17 cellular contexts compared by ENCODE assay signal in the genomic region with DNA sequence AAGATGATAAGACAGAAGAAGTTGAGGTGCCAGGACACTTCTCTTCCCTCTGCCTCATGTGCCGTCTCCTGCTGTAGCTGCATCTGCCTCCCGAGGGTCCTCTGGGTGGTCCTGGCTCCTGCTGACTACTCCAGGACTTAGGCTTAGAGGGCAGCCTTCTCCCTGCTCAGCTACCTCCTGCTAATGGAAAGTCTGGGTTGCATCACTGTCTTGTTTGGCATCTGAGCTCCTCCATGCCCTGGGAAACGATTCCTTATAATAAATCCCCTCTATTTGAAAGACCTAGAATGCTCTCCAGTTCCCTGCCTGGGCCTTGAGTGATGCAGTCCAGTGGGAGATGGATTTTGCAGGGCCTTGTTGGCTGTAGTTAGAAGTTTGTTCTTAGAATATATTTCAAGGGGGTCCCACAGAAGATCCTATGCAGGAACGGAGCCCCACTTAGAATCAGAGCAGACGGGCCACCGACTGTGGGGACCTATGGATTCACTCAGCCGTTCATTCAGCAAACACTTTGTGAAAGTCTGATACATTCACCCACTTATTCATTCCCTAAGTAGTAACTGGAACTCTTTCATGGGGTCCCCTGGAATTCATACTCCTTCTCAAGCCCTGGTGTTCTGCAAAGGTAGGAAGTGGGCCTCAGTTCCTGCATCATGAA.
A peak's percentile ranks its signal among the peaks of the same experiment; 100 is the strongest.
DNase-seq lines count a peak whose midpoint lies in the region; ATAC-seq and TF ChIP-seq lines count a peak whose summit lies in the region.
"Had no signal": no experiment of that assay in that cellular context is flagged by ENCODE, and none has a peak within 500 bp of the region (broad histone marks: within the 10 kb centered on the region; RNA-seq: fewer than 3 reads in every experiment).

No MANE protein-coding gene starts in this region.

- no peaks in the 10 kb centered on the region for H4K20me1 ChIP-seq in BLaER1 treated with 17β-estradiol and CSF1 and Interleukin-3, amounts not matched to agents 10 nM and 100 nM
- H4K20me1 ChIP-seq in osteoblast (ENCODE audit: insufficient read depth, low read length), result no peaks in the 10 kb centered on the region

- ATAC-seq in HG03135 (IDR thresholded peaks at IDR 0.05; ENCODE audit: unreplicated experiment), result no peak
- ATAC-seq: HepG2 had no signal

- H3K36me3 Mint-ChIP-seq in activated T-cell treated with anti-CD3 and anti-CD28 coated beads, Interleukin-2, amount 50 U/mL, for 24 hours (ENCODE audit: low read depth), result no peaks in the 10 kb centered on the region
- H3K36me3 Mint-ChIP-seq: CD4-positive, alpha-beta memory T cell had no signal

- no peaks in the 10 kb centered on the region for H3K27me3 Mint-ChIP-seq in activated T-cell treated with anti-CD3 and anti-CD28 coated beads, Interleukin-2, amount 50 U/mL, for 24 hours
- H3K27me3 Mint-ChIP-seq: IgD-negative memory B cell had no signal

- peak overlapping the region in 1 of 11 experiments; percentile 27; a peak in 1 of 22 replicates for H3K9ac ChIP-seq in BLaER1 treated with 17β-estradiol and CSF1 and Interleukin-3, amounts not matched to agents 10 nM and 100 nM

- H2AFZ ChIP-seq in osteoblast (ENCODE audit: low read length), result no peak overlapping the region
- H2AFZ ChIP-seq: GM23338 had no signal

- H3K4me3 Mint-ChIP-seq in activated T-cell treated with anti-CD3 and anti-CD28 coated beads, Interleukin-2, amount 50 U/mL, for 24 hours, result no peak overlapping the region
- H3K4me3 Mint-ChIP-seq: CD4-positive, alpha-beta memory T cell; GM23338; IgD-negative memory B cell had no signal

- no peaks in the 10 kb centered on the region for H3K4me1 Mint-ChIP-seq in activated T-cell treated with anti-CD3 and anti-CD28 coated beads, Interleukin-2, amount 50 U/mL, for 24 hours (ENCODE audit: low read depth)
- H3K4me1 Mint-ChIP-seq: GM23338, IgD-negative memory B cell had no signal

- no peak overlapping the region for H3K4me3 ChIP-seq in BLaER1 treated with 17β-estradiol and CSF1 and Interleukin-3, amounts not matched to agents 10 nM and 100 nM
- H3K4me3 ChIP-seq in osteoblast (ENCODE audit: insufficient read depth, low read length), result no peak overlapping the region
- H3K4me3 ChIP-seq: GM23338 had no signal

- H3K27ac Mint-ChIP-seq in activated T-cell treated with anti-CD3 and anti-CD28 coated beads, Interleukin-2, amount 50 U/mL, for 24 hours, result no peak overlapping the region
- H3K27ac Mint-ChIP-seq: IgD-negative memory B cell had no signal

- H3K4me2 ChIP-seq in BLaER1 treated with 17β-estradiol and CSF1 and Interleukin-3, amounts not matched to agents 10 nM and 100 nM, result peak overlapping the region in 8 of 11 experiments; percentile 48 to 83 (median 68); a peak in 17 of 22 replicates
- no peak overlapping the region for H3K4me2 ChIP-seq in osteoblast (ENCODE audit: insufficient read depth, low read length)
- H3K4me2 ChIP-seq: GM23338 had no signal

- no peak for TF ChIP-seq CTCF in osteoblast (IDR thresholded peaks at IDR 0.05; ENCODE audit: extremely low read depth, low read depth, low read length)

- no peaks in the 10 kb centered on the region for H3K36me3 ChIP-seq in BLaER1 treated with 17β-estradiol and CSF1 and Interleukin-3, amounts not matched to agents 10 nM and 100 nM
- H3K36me3 ChIP-seq in osteoblast (ENCODE audit: insufficient read depth, low read length), result no peaks in the 10 kb centered on the region

- no peaks in the 10 kb centered on the region for H3K27me3 ChIP-seq in BLaER1 treated with 17β-estradiol and CSF1 and Interleukin-3, amounts not matched to agents 10 nM and 100 nM
- no peaks in the 10 kb centered on the region for H3K27me3 ChIP-seq in osteoblast (ENCODE audit: insufficient read depth, low read length)

- H3K4me1 ChIP-seq in BLaER1 treated with 17β-estradiol and CSF1 and Interleukin-3, amounts not matched to agents 10 nM and 100 nM, result peaks cover 21 to 69% (median 48%) of the 10 kb centered on the region in 10 experiments
- no peaks in the 10 kb centered on the region for H3K4me1 ChIP-seq in osteoblast (ENCODE audit: insufficient read depth, low read length)

- DNase-seq in activated T-cell treated with anti-CD3 and anti-CD28 coated beads, Interleukin-2, amount 50 U/mL, for 24 hours, result peak; percentile 14
- no peak for DNase-seq in activated T-cell treated with anti-CD3 and anti-CD28 coated beads for 4 hours
- DNase-seq in ecto neural progenitor cell (ENCODE audit: low spot score), result peak; percentile 28
- DNase-seq in osteoblast (ENCODE audit: insufficient read length, low spot score, missing footprints), result peak; percentile 27
- DNase-seq in SW 1271 (lab: John Stamatoyannopoulos, UW), result no peak
- no peak for DNase-seq in D341Med (ENCODE audit: low spot score)
- DNase-seq: 8988T; C1 segment of cervical spinal cord; CD4-positive, alpha-beta memory T cell; DMS79 treated with DMSO at 0.1 percent for 48 hours; GF-D8; HCEC 1CT had no signal

- no peaks in the 10 kb centered on the region for H3K79me2 ChIP-seq in osteoblast (ENCODE audit: insufficient read depth, low read length)

- H3K9me3 ChIP-seq in BLaER1 treated with 17β-estradiol and CSF1 and Interleukin-3, amounts not matched to agents 10 nM and 100 nM (replicated peaks in 1 of 11), result no peaks in the 10 kb centered on the region
- H3K9me3 ChIP-seq in osteoblast (ENCODE audit: low read depth, low read length), result no peaks in the 10 kb centered on the region

- no peaks in the 10 kb centered on the region for H3K9me3 Mint-ChIP-seq in activated T-cell treated with anti-CD3 and anti-CD28 coated beads, Interleukin-2, amount 50 U/mL, for 24 hours
- H3K9me3 Mint-ChIP-seq: CD4-positive, alpha-beta memory T cell; GM23338 had no signal

- H3K27ac ChIP-seq in BLaER1 treated with 17β-estradiol and CSF1 and Interleukin-3, amounts not matched to agents 10 nM and 100 nM, result no peak overlapping the region
- H3K27ac ChIP-seq in osteoblast (ENCODE audit: low read depth, low read length), result no peak overlapping the region

Comparison
In these comparisons a context has a peak if more than half of its experiments do, and no peak if none do; other contexts are left out.
1. DNase-seq: peak in activated T-cell treated with anti-CD3 and anti-CD28 coated beads, Interleukin-2, amount 50 U/mL, for 24 hours (single experiment), ecto neural progenitor cell (single experiment) and osteoblast (single experiment); none in activated T-cell treated with anti-CD3 and anti-CD28 coated beads for 4 hours (single experiment), SW 1271 (0 of 2) and D341Med (single experiment).